ENCODE assay signal across 8 cellular contexts in genomic region chr7:157691521-157692155, GRCh38.
DNase-seq lines count a peak whose midpoint lies in the region; ATAC-seq lines count a peak whose summit lies in the region.

No MANE protein-coding gene starts in this region.

- peaks cover 43% of the 10 kb centered on the region for H3K27me3 Mint-ChIP-seq in activated CD4-positive, alpha-beta T cell treated with anti-CD3 and anti-CD28 coated beads for 36 hours
- peaks cover 25% of the 10 kb centered on the region for H3K27me3 Mint-ChIP-seq in activated naive CD8-positive, alpha-beta T cell

- no peaks in the 10 kb centered on the region for H3K9me3 Mint-ChIP-seq in activated CD4-positive, alpha-beta T cell treated with anti-CD3 and anti-CD28 coated beads for 36 hours (ENCODE audit: low read depth)
- H3K9me3 Mint-ChIP-seq in activated naive CD8-positive, alpha-beta T cell (ENCODE audit: low read depth), result no peaks in the 10 kb centered on the region

- CTCF ChIA-PET in activated CD4-positive, alpha-beta T cell treated with anti-CD3 and anti-CD28 coated beads for 36 hours (lab: Charles Lee), result no interaction called here

- H3K27ac Mint-ChIP-seq in activated CD4-positive, alpha-beta T cell treated with anti-CD3 and anti-CD28 coated beads for 36 hours, result no peak overlapping the region
- no peak overlapping the region for H3K27ac Mint-ChIP-seq in activated naive CD8-positive, alpha-beta T cell

- H3K4me3 Mint-ChIP-seq in activated CD4-positive, alpha-beta T cell treated with anti-CD3 and anti-CD28 coated beads for 36 hours, result peak overlapping the region; percentile 19
- peak overlapping the region; percentile 78 for H3K4me3 Mint-ChIP-seq in activated naive CD8-positive, alpha-beta T cell

- no peak for ATAC-seq in activated CD4-positive, alpha-beta T cell treated with anti-CD3 and anti-CD28 coated beads for 36 hours
- ATAC-seq in left colon, result peak; percentile 8

- POLR2A ChIA-PET in activated CD4-positive, alpha-beta T cell treated with anti-CD3 and anti-CD28 coated beads for 36 hours (lab: Charles Lee), result no interaction called here

- intact Hi-C loops in activated CD4-positive, alpha-beta T cell treated with anti-CD3 and anti-CD28 coated beads for 36 hours (cut with DNase I, micrococcal nuclease), result loop anchor here in 1 of 2 experiments (1.0 kb wide), 1 partner anchor 258 kb away; no protein-coding TSS in a partner anchor
- intact Hi-C loops in left colon (cut with DNase I, micrococcal nuclease), result no loop called here

- peak overlapping the region; percentile 59 for H3K27ac ChIP-seq in substantia nigra (ENCODE audit: low read depth, low read length, poor library complexity, severe bottlenecking)

- H3K4me1 Mint-ChIP-seq in activated CD4-positive, alpha-beta T cell treated with anti-CD3 and anti-CD28 coated beads for 36 hours, result peaks cover 16% of the 10 kb centered on the region
- H3K4me1 Mint-ChIP-seq in activated naive CD8-positive, alpha-beta T cell (ENCODE audit: low read depth), result peaks cover 33% of the 10 kb centered on the region

- no peaks in the 10 kb centered on the region for H3K36me3 Mint-ChIP-seq in activated CD4-positive, alpha-beta T cell treated with anti-CD3 and anti-CD28 coated beads for 36 hours (ENCODE audit: low read depth)
- no peaks in the 10 kb centered on the region for H3K36me3 Mint-ChIP-seq in activated naive CD8-positive, alpha-beta T cell

- no peak for DNase-seq in activated CD4-positive, alpha-beta T cell treated with anti-CD3 and anti-CD28 coated beads for 36 hours
- DNase-seq in activated CD4-positive, alpha-beta T cell treated with anti-CD3 and anti-CD28 coated beads for 48 hours, result no peak
- DNase-seq in left colon (peak in 1 of 2 donors; percentile 19), substantia nigra (lab: John Stamatoyannopoulos, UW) (no peak), NCI-H82 treated with DMSO at 0.1 percent for 48 hours (lab: John Stamatoyannopoulos, UW; ENCODE audit: unreplicated experiment) (no peak), T-helper 9 cell (no peak), NCI-H524 treated with DMSO at 0.1 percent for 48 hours (lab: John Stamatoyannopoulos, UW) (no peak)
